Comparison of ENCODE assay signal across 18 cellular contexts in the genomic region with DNA sequence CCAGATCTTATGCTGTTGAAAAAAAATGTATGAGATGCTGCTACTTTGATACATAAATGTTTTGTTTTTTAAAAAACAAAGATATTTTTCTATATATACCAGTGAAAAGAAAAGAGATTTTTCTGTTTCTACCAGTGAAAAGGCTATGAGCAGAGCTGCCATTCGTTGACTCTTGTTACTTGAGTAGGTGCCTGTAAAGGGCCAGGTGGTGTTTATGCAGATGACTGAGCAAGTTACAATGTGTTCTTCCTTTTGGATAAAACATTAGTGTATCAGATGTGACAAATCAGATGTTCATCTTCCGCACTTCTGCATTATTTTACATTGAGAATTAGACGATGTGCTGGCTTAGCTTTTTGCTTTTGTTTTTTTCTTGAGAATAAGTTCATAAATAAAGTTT. TPM values are rescaled to one million over a fixed set of nuclear protein-coding genes. Genes with fewer than 3 reads are reported as not detected.
"Had no signal": no experiment of that assay in that cellular context is flagged by ENCODE, and none has a peak within 500 bp of the region (broad histone marks: within the 10 kb centered on the region; RNA-seq: fewer than 3 reads in every experiment).

No MANE protein-coding gene starts in this region.

- ATAC-seq: esophagus mucosa; gastrocnemius medialis; heart right ventricle; left cardiac atrium; lower lobe of right lung; natural killer cell; right lobe of liver; stimulated activated effector memory CD8-positive, alpha-beta T cell treated with anti-CD3 and anti-CD28 coated beads, Interleukin-12 subunit alpha, Interleukin-12 subunit beta, amount 100 ng/mL, for 72 hours had no signal

- DNase-seq: effector memory CD4-positive, alpha-beta T cell; gastrocnemius medialis; heart right ventricle; left cardiac atrium; left ventricle myocardium inferior; lower lobe of right lung; natural killer cell; pancreas; right lobe of liver; stimulated activated CD4-positive, alpha-beta T cell treated with anti-CD3 and anti-CD28 coated beads, Interleukin-4, amount 100 ng/mL, for 1 hour; stimulated activated CD8-positive, alpha-beta memory T cell treated with anti-CD3 and anti-CD28 coated beads, Interleukin-4, amount 100 ng/mL, for 48 hours; tibial artery; upper lobe of left lung; uterus had no signal

RNA-seq across cellular contexts. Expression of a gene that starts 45.4 kb away (rescaled TPM):
- polyA plus RNA-seq: fibroblast of lung, heart right ventricle, keratinocyte, pancreas had no signal
